8 cellular contexts compared by ENCODE assay signal in the genomic region with DNA sequence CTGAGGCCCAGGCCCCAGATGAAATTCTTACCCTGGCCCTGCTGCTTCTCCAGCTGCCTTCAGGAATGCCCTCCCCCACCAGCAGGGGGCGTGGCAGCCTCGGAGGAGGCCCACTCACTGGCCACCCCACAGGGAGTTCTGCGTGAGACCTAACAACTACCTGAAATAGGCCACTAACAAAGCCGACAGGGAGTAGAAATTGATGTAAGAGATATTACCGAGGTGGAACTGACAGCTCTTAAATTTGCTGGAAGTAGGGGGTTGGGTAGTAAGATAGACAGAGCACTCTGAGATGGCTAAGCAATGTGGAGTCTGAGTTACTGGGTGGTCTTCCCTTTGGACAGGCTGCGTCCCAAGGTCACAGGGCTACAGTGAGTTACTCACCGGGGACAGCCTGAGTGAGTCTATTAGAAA.
DNase-seq lines count a peak whose midpoint lies in the region; ATAC-seq and FAIRE-seq lines count a peak whose summit lies in the region.

No MANE protein-coding gene starts in this region.

- H3K27ac ChIP-seq in small intestine (ENCODE audit: low read depth in 1 of 2, low read length in 1 of 2) = no peak overlapping the region

- no peak overlapping the region for H3K4me3 Mint-ChIP-seq in T-helper 17 cell

- H3K36me3 Mint-ChIP-seq in T-helper 17 cell (ENCODE audit: low read depth) = no peaks in the 10 kb centered on the region

- H3K27me3 Mint-ChIP-seq in T-helper 17 cell = no peaks in the 10 kb centered on the region

- ATAC-seq in GM21367 (IDR thresholded peaks at IDR 0.05; ENCODE audit: unreplicated experiment) = peak; percentile 95
- ATAC-seq in HG03565 (IDR thresholded peaks at IDR 0.05; ENCODE audit: unreplicated experiment) = peak; percentile 92
- no peak for ATAC-seq in T-helper 17 cell

- H3K4me1 Mint-ChIP-seq in T-helper 17 cell = no peaks in the 10 kb centered on the region

- H3K27me3 ChIP-seq in small intestine (ENCODE audit: control insufficient read depth in 2 of 2, insufficient read depth in 2 of 2, low read length in 2 of 2) = no peaks in the 10 kb centered on the region

- FAIRE-seq in small intestine (lab: Jason Lieb, UNC) = no peak

- H3K36me3 ChIP-seq in small intestine (ENCODE audit: control insufficient read depth in 2 of 2, insufficient read depth in 2 of 2, low read length in 2 of 2) = no peaks in the 10 kb centered on the region

- WGBS in small intestine, 3 donors = 44 to 46% (median 44%) methylated on average over 7 of the region's 7 CpGs

- no peaks in the 10 kb centered on the region for H3K4me1 ChIP-seq in small intestine (ENCODE audit: control insufficient read depth in 2 of 2, insufficient read depth in 1 of 2, low read depth in 1 of 2, low read length in 1 of 2)

- no peak overlapping the region for H3K27ac Mint-ChIP-seq in T-helper 17 cell

- H3K4me3 ChIP-seq in small intestine (ENCODE audit: low read depth in 1 of 2, low read length in 2 of 2) = no peak overlapping the region

- DNase-seq in NCI-H2196 (lab: John Stamatoyannopoulos, UW; ENCODE audit: unreplicated experiment) (peak; percentile 36), NCI-H2196 treated with DMSO at 0.1 percent for 48 hours (lab: John Stamatoyannopoulos, UW; ENCODE audit: unreplicated experiment) (no peak), T-helper 17 cell (peak in 2 of 3 donors; percentile 11 to 20), ecto neural progenitor cell (ENCODE audit: low spot score) (peak; percentile 72), small intestine (peak; percentile 5), NCI-H1092 (lab: John Stamatoyannopoulos, UW) (no peak)

- H3K9me3 ChIP-seq in T-helper 17 cell (ENCODE audit: control insufficient read depth, low read length, poor library complexity, severe bottlenecking) (no peaks in the 10 kb centered on the region), small intestine (ENCODE audit: control insufficient read depth, low read depth) (no peaks in the 10 kb centered on the region)

Comparison
In these comparisons a context has a peak if more than half of its experiments do, and no peak if none do; other contexts are left out.
1. DNase-seq: peak in NCI-H2196 (single experiment), T-helper 17 cell (2 of 3), ecto neural progenitor cell (single experiment) and small intestine (single experiment); none in NCI-H2196 treated with DMSO at 0.1 percent for 48 hours (single experiment) and NCI-H1092 (single experiment).